ENCODE assay signal across 1 cellular context in genomic region chr17:75323043-75323591, GRCh38.
TF ChIP-seq lines count a peak whose summit lies in the region.

No MANE protein-coding gene starts in this region.

TF ChIP-seq in GM12878, 131 proteins besides CTCF, POLR2A, EP300 and RAD21 (continued from another document and continues in another):
- TF ChIP-seq PRDM15 (CRISPR knock-in tag; IDR thresholded peaks at IDR 0.05) (no peak), ZBED1 (IDR thresholded peaks at IDR 0.05; ENCODE audit: borderline replicate concordance) (no peak), RFX5 (IDR thresholded peaks at IDR 0.05; ENCODE audit: low read depth, low read length) (no peak), SPI1 (IDR thresholded peaks at IDR 0.05; ENCODE audit: borderline replicate concordance, insufficient read depth, low read depth, low read length) (no peak), STAT1 (conservative IDR thresholded peaks at IDR 0.05) (no peak), CHD4 (IDR thresholded peaks at IDR 0.05) (no peak), CHD2 (IDR thresholded peaks at IDR 0.05; ENCODE audit: borderline replicate concordance, low read depth, low read length) (no peak), MEF2A (IDR thresholded peaks at IDR 0.05; ENCODE audit: insufficient read depth, low read depth, low read length) (no peak), NBN (IDR thresholded peaks at IDR 0.05) (peak; percentile 74), SIN3A (IDR thresholded peaks at IDR 0.05; ENCODE audit: low read depth, low read length) (0 out of 2 replicates have a peak, but pooled peaks have one; percentile 47), LARP7 (IDR thresholded peaks at IDR 0.05) (no peak), CEBPZ (IDR thresholded peaks at IDR 0.05; ENCODE audit: low read depth, low read length) (no peak), HDAC6 (IDR thresholded peaks at IDR 0.05; ENCODE audit: unreplicated experiment) (no peak), ZBTB11 (CRISPR knock-in tag; IDR thresholded peaks at IDR 0.05) (no peak), RELB (IDR thresholded peaks at IDR 0.05; ENCODE audit: low read depth) (0 out of 2 replicates have a peak, but pooled peaks have one; percentile 58), TAF1 (IDR thresholded peaks at IDR 0.05; ENCODE audit: borderline replicate concordance, low read depth, low read length) (no peak), ZNF622 (IDR thresholded peaks at IDR 0.05) (no peak), NKRF (conservative IDR thresholded peaks at IDR 0.05) (peak; percentile 77), E2F8 (IDR thresholded peaks at IDR 0.05; ENCODE audit: low read depth, partially characterized antibody) (peak; percentile 33), FOXM1 (IDR thresholded peaks at IDR 0.05; ENCODE audit: low read depth, low read length) (no peak), ESRRA (IDR thresholded peaks at IDR 0.05; ENCODE audit: low read length) (no peak), PKNOX1 (IDR thresholded peaks at IDR 0.05) (peak; percentile 55; the same call in 1 of the 2 replicates), BMI1 (IDR thresholded peaks at IDR 0.05; ENCODE audit: borderline replicate concordance) (no peak), PAX8 (IDR thresholded peaks at IDR 0.05) (peak; percentile 58; the same call in 1 of the 2 replicates), NFIC (IDR thresholded peaks at IDR 0.05; ENCODE audit: low read depth, low read length) (0 out of 2 replicates have a peak, but pooled peaks have one; percentile 16), RUNX3 (IDR thresholded peaks at IDR 0.05; ENCODE audit: low read length) (peak; percentile 25; the same call in 1 of the 2 replicates), ATF7 (IDR thresholded peaks at IDR 0.05; ENCODE audit: low read depth) (no peak), E4F1 (IDR thresholded peaks at IDR 0.05; ENCODE audit: borderline replicate concordance, partially characterized antibody) (no peak), DPF2 (IDR thresholded peaks at IDR 0.05) (no peak), ZNF207 (IDR thresholded peaks at IDR 0.05; ENCODE audit: borderline replicate concordance) (no peak), KLF5 (IDR thresholded peaks at IDR 0.05; ENCODE audit: partially characterized antibody) (no peak), GATAD2B (conservative IDR thresholded peaks at IDR 0.05; ENCODE audit: low read depth) (0 out of 2 replicates have a peak, but pooled peaks have one; percentile 38), HCFC1 (IDR thresholded peaks at IDR 0.05; ENCODE audit: low read length) (no peak), BHLHE40 (IDR thresholded peaks at IDR 0.05; ENCODE audit: borderline replicate concordance in 1 of 2, low read depth in 2 of 2, low read length in 1 of 2) (no peak), PBX3 (IDR thresholded peaks at IDR 0.05; ENCODE audit: insufficient replicate concordance, low read depth, low read length) (no peak), CHD1 (IDR thresholded peaks at IDR 0.05; ENCODE audit: low read depth, low read length) (no peak)
